1 cellular context compared by ENCODE assay signal in genomic region chr18:23205980-23206379, GRCh38.
TF ChIP-seq lines count a peak whose summit lies in the region.

No MANE protein-coding gene starts in this region.

TF ChIP-seq in IMR-90, 13 proteins besides CTCF, POLR2A, EP300 and RAD21:
- TF ChIP-seq MXI1 (IDR thresholded peaks at IDR 0.05; ENCODE audit: borderline replicate concordance, low read depth, low read length) (no peak), RCOR1 (IDR thresholded peaks at IDR 0.05; ENCODE audit: insufficient replicate concordance, low read length) (no peak), RFX5 (IDR thresholded peaks at IDR 0.05; ENCODE audit: low read depth, low read length) (no peak), CEBPB (IDR thresholded peaks at IDR 0.05; ENCODE audit: low read depth, low read length) (no peak), USF2 (IDR thresholded peaks at IDR 0.05; ENCODE audit: low read depth, low read length) (no peak), MAFK (IDR thresholded peaks at IDR 0.05; ENCODE audit: low read depth, low read length) (no peak), FOS (IDR thresholded peaks at IDR 0.05; ENCODE audit: low read depth, low read length) (no peak), MAZ (IDR thresholded peaks at IDR 0.05; ENCODE audit: borderline replicate concordance, low read depth, low read length) (no peak), ELK1 (IDR thresholded peaks at IDR 0.05; ENCODE audit: borderline replicate concordance, low read depth, low read length) (no peak), BHLHE40 (IDR thresholded peaks at IDR 0.05; ENCODE audit: low read depth, low read length) (no peak), CHD1 (IDR thresholded peaks at IDR 0.05; ENCODE audit: low read depth, low read length) (no peak), SMC3 (IDR thresholded peaks at IDR 0.05; ENCODE audit: low read depth, low read length) (no peak), NFE2L2 (IDR thresholded peaks at IDR 0.05; ENCODE audit: low read depth, low read length) (no peak)
